In the genomic region with DNA sequence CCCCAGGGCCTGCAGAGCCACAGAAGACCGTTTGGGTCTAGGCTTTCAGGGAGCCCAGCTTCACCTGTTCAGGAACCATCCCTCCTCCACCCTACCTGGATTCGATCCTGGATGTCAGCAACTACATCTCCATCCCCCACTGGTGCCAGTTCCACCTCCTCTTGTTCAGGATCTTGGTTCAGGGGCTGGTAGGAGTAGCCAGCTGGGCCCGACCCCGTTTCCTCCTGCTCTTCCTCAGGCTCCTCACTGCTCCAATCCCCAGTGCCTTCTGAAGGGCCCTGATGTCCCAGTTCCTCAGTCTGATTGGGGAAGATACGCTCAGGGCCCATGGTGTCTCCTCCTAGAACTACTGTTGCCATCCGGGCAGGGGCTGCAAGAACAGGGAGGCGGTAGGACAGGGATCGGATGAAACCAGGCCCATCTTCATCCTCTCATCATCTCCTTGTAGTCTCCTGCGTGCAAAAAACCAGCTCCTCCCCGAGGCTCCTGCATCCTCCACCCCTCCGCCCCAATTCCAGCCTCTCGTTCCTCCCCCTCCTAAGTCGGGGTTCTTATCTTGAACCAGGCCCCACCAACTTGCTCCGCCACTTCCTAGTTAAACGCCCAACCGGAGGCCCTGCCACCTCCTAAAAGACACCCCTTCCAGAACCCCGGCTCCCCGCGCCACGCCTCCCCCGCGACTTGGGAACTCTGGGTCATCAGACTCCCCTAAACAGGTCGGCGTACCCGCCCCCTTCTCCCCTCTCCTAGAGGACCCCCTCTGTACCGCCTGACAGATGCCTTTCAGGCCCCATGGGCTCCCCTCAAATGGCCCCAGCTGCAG, we compare ENCODE assay signal across 1 cellular context.
TF ChIP-seq lines count a peak whose summit lies in the region.

No MANE protein-coding gene starts in this region.

TF ChIP-seq in HepG2, 621 proteins besides CTCF, POLR2A, EP300 and RAD21 (continues in another document):
- TF ChIP-seq, protein P1, sequence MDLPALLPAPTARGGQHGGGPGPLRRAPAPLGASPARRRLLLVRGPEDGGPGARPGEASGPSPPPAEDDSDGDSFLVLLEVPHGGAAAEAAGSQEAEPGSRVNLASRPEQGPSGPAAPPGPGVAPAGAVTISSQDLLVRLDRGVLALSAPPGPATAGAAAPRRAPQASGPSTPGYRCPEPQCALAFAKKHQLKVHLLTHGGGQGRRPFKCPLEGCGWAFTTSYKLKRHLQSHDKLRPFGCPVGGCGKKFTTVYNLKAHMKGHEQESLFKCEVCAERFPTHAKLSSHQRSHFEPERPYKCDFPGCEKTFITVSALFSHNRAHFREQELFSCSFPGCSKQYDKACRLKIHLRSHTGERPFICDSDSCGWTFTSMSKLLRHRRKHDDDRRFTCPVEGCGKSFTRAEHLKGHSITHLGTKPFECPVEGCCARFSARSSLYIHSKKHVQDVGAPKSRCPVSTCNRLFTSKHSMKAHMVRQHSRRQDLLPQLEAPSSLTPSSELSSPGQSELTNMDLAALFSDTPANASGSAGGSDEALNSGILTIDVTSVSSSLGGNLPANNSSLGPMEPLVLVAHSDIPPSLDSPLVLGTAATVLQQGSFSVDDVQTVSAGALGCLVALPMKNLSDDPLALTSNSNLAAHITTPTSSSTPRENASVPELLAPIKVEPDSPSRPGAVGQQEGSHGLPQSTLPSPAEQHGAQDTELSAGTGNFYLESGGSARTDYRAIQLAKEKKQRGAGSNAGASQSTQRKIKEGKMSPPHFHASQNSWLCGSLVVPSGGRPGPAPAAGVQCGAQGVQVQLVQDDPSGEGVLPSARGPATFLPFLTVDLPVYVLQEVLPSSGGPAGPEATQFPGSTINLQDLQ (CRISPR knock-in tag; IDR thresholded peaks at IDR 0.05): no peak
- TF ChIP-seq MAZ (IDR thresholded peaks at IDR 0.05; ENCODE audit: borderline replicate concordance, low read depth, low read length): no peak
- TF ChIP-seq MAZ (CRISPR knock-in tag; IDR thresholded peaks at IDR 0.05; ENCODE audit: low read depth): peak; percentile 9; the same call in 1 of the 2 replicates
- 0 out of 2 replicates have a peak, but pooled peaks have one; percentile 34 for TF ChIP-seq ZNF891 (CRISPR knock-in tag; IDR thresholded peaks at IDR 0.05)
- TF ChIP-seq ZNF781 (CRISPR knock-in tag; IDR thresholded peaks at IDR 0.05; ENCODE audit: borderline replicate concordance, not compliant biosample characterization): no peak
- TF ChIP-seq KAT2B (IDR thresholded peaks at IDR 0.05; ENCODE audit: borderline replicate concordance, low read depth, low read length): no peak
- TF ChIP-seq SMYD3 (CRISPR knock-in tag; IDR thresholded peaks at IDR 0.05): no peak
- TF ChIP-seq ZNF441 (CRISPR knock-in tag; IDR thresholded peaks at IDR 0.05; ENCODE audit: borderline replicate concordance): no peak; the same call in 1 of the 2 replicates
- TF ChIP-seq CSRNP1 (CRISPR knock-in tag; IDR thresholded peaks at IDR 0.05): no peak; the same call in 1 of the 2 replicates
- TF ChIP-seq, protein P2, sequence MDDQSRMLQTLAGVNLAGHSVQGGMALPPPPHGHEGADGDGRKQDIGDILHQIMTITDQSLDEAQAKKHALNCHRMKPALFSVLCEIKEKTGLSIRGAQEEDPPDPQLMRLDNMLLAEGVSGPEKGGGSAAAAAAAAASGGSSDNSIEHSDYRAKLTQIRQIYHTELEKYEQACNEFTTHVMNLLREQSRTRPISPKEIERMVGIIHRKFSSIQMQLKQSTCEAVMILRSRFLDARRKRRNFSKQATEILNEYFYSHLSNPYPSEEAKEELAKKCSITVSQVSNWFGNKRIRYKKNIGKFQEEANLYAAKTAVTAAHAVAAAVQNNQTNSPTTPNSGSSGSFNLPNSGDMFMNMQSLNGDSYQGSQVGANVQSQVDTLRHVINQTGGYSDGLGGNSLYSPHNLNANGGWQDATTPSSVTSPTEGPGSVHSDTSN (CRISPR knock-in tag; IDR thresholded peaks at IDR 0.05; ENCODE audit: borderline replicate concordance): no peak
- TF ChIP-seq ZNF484 (CRISPR knock-in tag; IDR thresholded peaks at IDR 0.05; ENCODE audit: borderline replicate concordance, low read depth): no peak
- TF ChIP-seq PBX2 (CRISPR knock-in tag; IDR thresholded peaks at IDR 0.05): no peak
- TF ChIP-seq TOPORS (CRISPR knock-in tag; IDR thresholded peaks at IDR 0.05): no peak
- TF ChIP-seq ZNF790 (CRISPR knock-in tag; IDR thresholded peaks at IDR 0.05; ENCODE audit: borderline replicate concordance): no peak
- peak; percentile 69; the same call in 1 of the 2 replicates for TF ChIP-seq KDM5A (IDR thresholded peaks at IDR 0.05; ENCODE audit: borderline replicate concordance, low read length)
- TF ChIP-seq HNRNPL (IDR thresholded peaks at IDR 0.05; ENCODE audit: low read depth, low read length): no peak
- no peak for TF ChIP-seq SSRP1 (CRISPR knock-in tag; IDR thresholded peaks at IDR 0.05)
- no peak for TF ChIP-seq CCDC6 (CRISPR knock-in tag; IDR thresholded peaks at IDR 0.05)
- no peak for TF ChIP-seq MAFK (conservative IDR thresholded peaks at IDR 0.05 in 1 of 2, IDR thresholded peaks at IDR 0.05 in 1 of 2; ENCODE audit: low read length in 2 of 2)
- no peak for TF ChIP-seq SRSF1 (optimal IDR thresholded peaks at IDR 0.05; ENCODE audit: low read depth, low read length)
- no peak for TF ChIP-seq ZNF160 (CRISPR knock-in tag; IDR thresholded peaks at IDR 0.05)
- no peak for TF ChIP-seq ARHGAP35 (CRISPR knock-in tag; IDR thresholded peaks at IDR 0.05; ENCODE audit: borderline replicate concordance)
- no peak for TF ChIP-seq SMC3 (IDR thresholded peaks at IDR 0.05; ENCODE audit: low read length)
- TF ChIP-seq, protein P3, sequence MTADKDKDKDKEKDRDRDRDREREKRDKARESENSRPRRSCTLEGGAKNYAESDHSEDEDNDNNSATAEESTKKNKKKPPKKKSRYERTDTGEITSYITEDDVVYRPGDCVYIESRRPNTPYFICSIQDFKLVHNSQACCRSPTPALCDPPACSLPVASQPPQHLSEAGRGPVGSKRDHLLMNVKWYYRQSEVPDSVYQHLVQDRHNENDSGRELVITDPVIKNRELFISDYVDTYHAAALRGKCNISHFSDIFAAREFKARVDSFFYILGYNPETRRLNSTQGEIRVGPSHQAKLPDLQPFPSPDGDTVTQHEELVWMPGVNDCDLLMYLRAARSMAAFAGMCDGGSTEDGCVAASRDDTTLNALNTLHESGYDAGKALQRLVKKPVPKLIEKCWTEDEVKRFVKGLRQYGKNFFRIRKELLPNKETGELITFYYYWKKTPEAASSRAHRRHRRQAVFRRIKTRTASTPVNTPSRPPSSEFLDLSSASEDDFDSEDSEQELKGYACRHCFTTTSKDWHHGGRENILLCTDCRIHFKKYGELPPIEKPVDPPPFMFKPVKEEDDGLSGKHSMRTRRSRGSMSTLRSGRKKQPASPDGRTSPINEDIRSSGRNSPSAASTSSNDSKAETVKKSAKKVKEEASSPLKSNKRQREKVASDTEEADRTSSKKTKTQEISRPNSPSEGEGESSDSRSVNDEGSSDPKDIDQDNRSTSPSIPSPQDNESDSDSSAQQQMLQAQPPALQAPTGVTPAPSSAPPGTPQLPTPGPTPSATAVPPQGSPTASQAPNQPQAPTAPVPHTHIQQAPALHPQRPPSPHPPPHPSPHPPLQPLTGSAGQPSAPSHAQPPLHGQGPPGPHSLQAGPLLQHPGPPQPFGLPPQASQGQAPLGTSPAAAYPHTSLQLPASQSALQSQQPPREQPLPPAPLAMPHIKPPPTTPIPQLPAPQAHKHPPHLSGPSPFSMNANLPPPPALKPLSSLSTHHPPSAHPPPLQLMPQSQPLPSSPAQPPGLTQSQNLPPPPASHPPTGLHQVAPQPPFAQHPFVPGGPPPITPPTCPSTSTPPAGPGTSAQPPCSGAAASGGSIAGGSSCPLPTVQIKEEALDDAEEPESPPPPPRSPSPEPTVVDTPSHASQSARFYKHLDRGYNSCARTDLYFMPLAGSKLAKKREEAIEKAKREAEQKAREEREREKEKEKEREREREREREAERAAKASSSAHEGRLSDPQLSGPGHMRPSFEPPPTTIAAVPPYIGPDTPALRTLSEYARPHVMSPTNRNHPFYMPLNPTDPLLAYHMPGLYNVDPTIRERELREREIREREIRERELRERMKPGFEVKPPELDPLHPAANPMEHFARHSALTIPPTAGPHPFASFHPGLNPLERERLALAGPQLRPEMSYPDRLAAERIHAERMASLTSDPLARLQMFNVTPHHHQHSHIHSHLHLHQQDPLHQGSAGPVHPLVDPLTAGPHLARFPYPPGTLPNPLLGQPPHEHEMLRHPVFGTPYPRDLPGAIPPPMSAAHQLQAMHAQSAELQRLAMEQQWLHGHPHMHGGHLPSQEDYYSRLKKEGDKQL (CRISPR knock-in tag; IDR thresholded peaks at IDR 0.05; ENCODE audit: low read depth): no peak
- no peak for TF ChIP-seq MIER2 (CRISPR knock-in tag; IDR thresholded peaks at IDR 0.05)
- no peak for TF ChIP-seq ZNF337 (CRISPR knock-in tag; IDR thresholded peaks at IDR 0.05; ENCODE audit: borderline replicate concordance, low read depth)
- no peak for TF ChIP-seq ATF7-NPFF (CRISPR knock-in tag; IDR thresholded peaks at IDR 0.05; ENCODE audit: low read depth)
- TF ChIP-seq ZNF563 (CRISPR knock-in tag; IDR thresholded peaks at IDR 0.05): no peak
- TF ChIP-seq ZNF30 (CRISPR knock-in tag; IDR thresholded peaks at IDR 0.05): no peak
- 0 out of 2 replicates have a peak, but pooled peaks have one; percentile 20 for TF ChIP-seq EED (CRISPR knock-in tag; IDR thresholded peaks at IDR 0.05)
- no peak for TF ChIP-seq SALL2 (CRISPR knock-in tag; IDR thresholded peaks at IDR 0.05)
- TF ChIP-seq SMAD1 (CRISPR knock-in tag; IDR thresholded peaks at IDR 0.05; ENCODE audit: borderline replicate concordance, low read depth): 0 out of 2 replicates have a peak, but pooled peaks have one; percentile 3
- no peak for TF ChIP-seq ATF1 (CRISPR knock-in tag; IDR thresholded peaks at IDR 0.05)
- no peak for TF ChIP-seq DNMT3B (CRISPR knock-in tag; conservative IDR thresholded peaks at IDR 0.05)
- TF ChIP-seq TAF1 (CRISPR knock-in tag; IDR thresholded peaks at IDR 0.05): 0 out of 2 replicates have a peak, but pooled peaks have one; percentile 7
- TF ChIP-seq, protein P4, sequence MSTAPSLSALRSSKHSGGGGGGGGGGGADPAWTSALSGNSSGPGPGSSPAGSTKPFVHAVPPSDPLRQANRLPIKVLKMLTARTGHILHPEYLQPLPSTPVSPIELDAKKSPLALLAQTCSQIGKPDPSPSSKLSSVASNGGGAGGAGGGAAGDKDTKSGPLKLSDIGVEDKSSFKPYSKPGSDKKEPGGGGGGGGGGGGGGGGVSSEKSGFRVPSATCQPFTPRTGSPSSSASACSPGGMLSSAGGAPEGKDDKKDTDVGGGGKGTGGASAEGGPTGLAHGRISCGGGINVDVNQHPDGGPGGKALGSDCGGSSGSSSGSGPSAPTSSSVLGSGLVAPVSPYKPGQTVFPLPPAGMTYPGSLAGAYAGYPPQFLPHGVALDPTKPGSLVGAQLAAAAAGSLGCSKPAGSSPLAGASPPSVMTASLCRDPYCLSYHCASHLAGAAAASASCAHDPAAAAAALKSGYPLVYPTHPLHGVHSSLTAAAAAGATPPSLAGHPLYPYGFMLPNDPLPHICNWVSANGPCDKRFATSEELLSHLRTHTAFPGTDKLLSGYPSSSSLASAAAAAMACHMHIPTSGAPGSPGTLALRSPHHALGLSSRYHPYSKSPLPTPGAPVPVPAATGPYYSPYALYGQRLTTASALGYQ (CRISPR knock-in tag; IDR thresholded peaks at IDR 0.05): no peak
- TF ChIP-seq ZNF276 (CRISPR knock-in tag; IDR thresholded peaks at IDR 0.05; ENCODE audit: low read depth): no peak
- TF ChIP-seq, protein P5, sequence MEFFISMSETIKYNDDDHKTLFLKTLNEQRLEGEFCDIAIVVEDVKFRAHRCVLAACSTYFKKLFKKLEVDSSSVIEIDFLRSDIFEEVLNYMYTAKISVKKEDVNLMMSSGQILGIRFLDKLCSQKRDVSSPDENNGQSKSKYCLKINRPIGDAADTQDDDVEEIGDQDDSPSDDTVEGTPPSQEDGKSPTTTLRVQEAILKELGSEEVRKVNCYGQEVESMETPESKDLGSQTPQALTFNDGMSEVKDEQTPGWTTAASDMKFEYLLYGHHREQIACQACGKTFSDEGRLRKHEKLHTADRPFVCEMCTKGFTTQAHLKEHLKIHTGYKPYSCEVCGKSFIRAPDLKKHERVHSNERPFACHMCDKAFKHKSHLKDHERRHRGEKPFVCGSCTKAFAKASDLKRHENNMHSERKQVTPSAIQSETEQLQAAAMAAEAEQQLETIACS (CRISPR knock-in tag; IDR thresholded peaks at IDR 0.05): no peak
- TF ChIP-seq THAP7 (CRISPR knock-in tag; IDR thresholded peaks at IDR 0.05): no peak
- TF ChIP-seq SP2 (CRISPR knock-in tag; IDR thresholded peaks at IDR 0.05): no peak
- TF ChIP-seq TBX3 (IDR thresholded peaks at IDR 0.05; ENCODE audit: borderline replicate concordance): no peak
